Comparison of ENCODE assay signal across 18 cellular contexts in genomic region chr5:176737746-176738699, GRCh38.
DNase-seq lines count a peak whose midpoint lies in the region; ATAC-seq and TF ChIP-seq lines count a peak whose summit lies in the region.
"Had no signal": no experiment of that assay in that cellular context is flagged by ENCODE, and none has a peak within 500 bp of the region (broad histone marks: within the 10 kb centered on the region; RNA-seq: fewer than 3 reads in every experiment).

No MANE protein-coding gene starts in this region.

- ATAC-seq in T-helper 17 cell (no peak), GM18868 (IDR thresholded peaks at IDR 0.05; ENCODE audit: unreplicated experiment) (no peak)
- ATAC-seq: esophagus mucosa; mucosa of descending colon; Panc1; stimulated activated naive CD8-positive, alpha-beta T cell treated with anti-CD3 and anti-CD28 coated beads, Interleukin-15, amount 100 ng/mL, for 72 hours had no signal

- peaks cover 81% of the 10 kb centered on the region for H3K27me3 Mint-ChIP-seq in T-helper 17 cell
- peaks cover 19% of the 10 kb centered on the region for H3K27me3 Mint-ChIP-seq in glutamatergic neuron (ENCODE audit: unreplicated experiment)
- H3K27me3 Mint-ChIP-seq in activated T-helper 2 cell treated with anti-CD3 and anti-CD28 coated beads, Interferon-gamma antibody, Interleukin-2, Interleukin-4, amounts not matched to agents 10 μg/mL and 5 μg/mL and 100 μg/mL, durations not matched to agents 14 hours and 24 hours and 36 hours (ENCODE audit: low read depth), result peaks cover 44% of the 10 kb centered on the region

- H3K4me1 Mint-ChIP-seq in T-helper 17 cell (peaks cover 8% of the 10 kb centered on the region), glutamatergic neuron (ENCODE audit: low read depth, unreplicated experiment) (peaks cover 29% of the 10 kb centered on the region)
- H3K4me1 Mint-ChIP-seq in activated T-helper 2 cell treated with anti-CD3 and anti-CD28 coated beads, Interferon-gamma antibody, Interleukin-2, Interleukin-4, amounts not matched to agents 10 μg/mL and 5 μg/mL and 100 μg/mL, durations not matched to agents 14 hours and 24 hours and 36 hours (ENCODE audit: low read depth), result no peaks in the 10 kb centered on the region

- peak overlapping the region; percentile 66 for H3K4me3 Mint-ChIP-seq in T-helper 17 cell
- H3K4me3 Mint-ChIP-seq in glutamatergic neuron (ENCODE audit: unreplicated experiment), result peak overlapping the region; percentile 23
- no peak overlapping the region for H3K4me3 Mint-ChIP-seq in activated T-helper 2 cell treated with anti-CD3 and anti-CD28 coated beads, Interferon-gamma antibody, Interleukin-2, Interleukin-4, amounts not matched to agents 10 μg/mL and 5 μg/mL and 100 μg/mL, durations not matched to agents 14 hours and 24 hours and 36 hours (ENCODE audit: low read depth)
- H3K4me3 Mint-ChIP-seq: activated T-helper 1 cell treated with anti-CD3 and anti-CD28 coated beads, Interleukin-12 subunit alpha, Interleukin-12 subunit beta, Interleukin-2, Interleukin-4 antibody, amounts not matched to agents 30 ng/mL and 10 ng/mL and 1 ng/mL, durations not matched to agents 14 hours and 24 hours and 36 hours; stimulated activated naive CD8-positive, alpha-beta T cell treated with anti-CD3 and anti-CD28 coated beads, Interleukin-15, amount 100 ng/mL, for 72 hours had no signal

- TF ChIP-seq CTCF in glutamatergic neuron (IDR thresholded peaks at IDR 0.05; ENCODE audit: partially characterized antibody, unreplicated experiment) (no peak), spleen (IDR thresholded peaks at IDR 0.05 in 8 of 11, conservative IDR thresholded peaks at IDR 0.05 in 3 of 11) (no peak)

- TF ChIP-seq POLR2A in spleen (IDR thresholded peaks at IDR 0.05), result no peak

- H3K27me3 ChIP-seq in H7 (ENCODE audit: control insufficient read depth, insufficient read depth, low read length) (peaks cover 19% of the 10 kb centered on the region), spleen (replicated peaks in 1 of 7) (peaks cover 0 to 99% (median 50%) of the 10 kb centered on the region in 7 donors)

- peaks cover 8% of the 10 kb centered on the region for H3K9me3 Mint-ChIP-seq in glutamatergic neuron (ENCODE audit: unreplicated experiment)
- no peaks in the 10 kb centered on the region for H3K9me3 Mint-ChIP-seq in activated T-helper 2 cell treated with anti-CD3 and anti-CD28 coated beads, Interferon-gamma antibody, Interleukin-2, Interleukin-4, amounts not matched to agents 10 μg/mL and 5 μg/mL and 100 μg/mL, durations not matched to agents 14 hours and 24 hours and 36 hours
- H3K9me3 Mint-ChIP-seq: activated T-helper 1 cell treated with anti-CD3 and anti-CD28 coated beads, Interleukin-12 subunit alpha, Interleukin-12 subunit beta, Interleukin-2, Interleukin-4 antibody, amounts not matched to agents 30 ng/mL and 10 ng/mL and 1 ng/mL, durations not matched to agents 14 hours and 24 hours and 36 hours; stimulated activated naive CD8-positive, alpha-beta T cell treated with anti-CD3 and anti-CD28 coated beads, Interleukin-15, amount 100 ng/mL, for 72 hours had no signal

- intact Hi-C loops in spleen (cut with DNase I; ENCODE audit: low total_unique reads), result no loop called here
- intact Hi-C loops in activated T-helper 2 cell treated with anti-CD3 and anti-CD28 coated beads, Interferon-gamma antibody, Interleukin-2, Interleukin-4, amounts not matched to agents 10 μg/mL and 5 μg/mL and 100 μg/mL, durations not matched to agents 14 hours and 24 hours and 36 hours (cut with micrococcal nuclease), result no loop called here

- H3K9me3 ChIP-seq in T-helper 17 cell (ENCODE audit: control insufficient read depth, low read length, poor library complexity, severe bottlenecking), result no peaks in the 10 kb centered on the region
- H3K9me3 ChIP-seq in spleen, result no peaks in the 10 kb centered on the region
- H3K9me3 ChIP-seq: Caco-2, mucosa of descending colon, right atrium auricular region, vagina had no signal

- H3K4me1 ChIP-seq in spleen, result peaks cover 0 to 3% (median under 1%) of the 10 kb centered on the region in 6 donors
- H3K4me1 ChIP-seq: vagina had no signal

- H3K27ac Mint-ChIP-seq in T-helper 17 cell, result no peak overlapping the region
- H3K27ac Mint-ChIP-seq in glutamatergic neuron (ENCODE audit: unreplicated experiment), result no peak overlapping the region
- H3K27ac Mint-ChIP-seq in activated T-helper 2 cell treated with anti-CD3 and anti-CD28 coated beads, Interferon-gamma antibody, Interleukin-2, Interleukin-4, amounts not matched to agents 10 μg/mL and 5 μg/mL and 100 μg/mL, durations not matched to agents 14 hours and 24 hours and 36 hours, result no peak overlapping the region
- H3K27ac Mint-ChIP-seq: activated T-helper 1 cell treated with anti-CD3 and anti-CD28 coated beads, Interleukin-12 subunit alpha, Interleukin-12 subunit beta, Interleukin-2, Interleukin-4 antibody, amounts not matched to agents 30 ng/mL and 10 ng/mL and 1 ng/mL, durations not matched to agents 14 hours and 24 hours and 36 hours; stimulated activated naive CD8-positive, alpha-beta T cell treated with anti-CD3 and anti-CD28 coated beads, Interleukin-15, amount 100 ng/mL, for 72 hours had no signal

- H3K36me3 ChIP-seq in H7 (replicated peaks; ENCODE audit: control insufficient read depth, insufficient read depth, low read length) (no peaks in the 10 kb centered on the region), spleen (no peaks in the 10 kb centered on the region)
- H3K36me3 ChIP-seq: right atrium auricular region, vagina had no signal

- WGBS in spleen, 5 donors, result 77 to 86% (median 81%) methylated on average over 15 to 21 of the region's 21 CpGs

- DNase-seq in H7 (peak; percentile 18), T-helper 17 cell (no peak), glutamatergic neuron (no peak), spleen (peak; percentile 37), cerebellum (ENCODE audit: low spot score) (no peak)
- DNase-seq in activated T-helper 2 cell treated with anti-CD3 and anti-CD28 coated beads, Interferon-gamma antibody, Interleukin-2, Interleukin-4, amounts not matched to agents 10 μg/mL and 5 μg/mL and 100 μg/mL, durations not matched to agents 14 hours and 24 hours and 36 hours (ENCODE audit: low spot score), result no peak
- DNase-seq: AML-193, mucosa of descending colon, NCI-H1694, NCI-H82 had no signal

- H3K36me3 Mint-ChIP-seq in T-helper 17 cell (ENCODE audit: low read depth), result peaks cover 6% of the 10 kb centered on the region
- H3K36me3 Mint-ChIP-seq in glutamatergic neuron (ENCODE audit: unreplicated experiment), result no peaks in the 10 kb centered on the region
- H3K36me3 Mint-ChIP-seq in activated T-helper 2 cell treated with anti-CD3 and anti-CD28 coated beads, Interferon-gamma antibody, Interleukin-2, Interleukin-4, amounts not matched to agents 10 μg/mL and 5 μg/mL and 100 μg/mL, durations not matched to agents 14 hours and 24 hours and 36 hours (ENCODE audit: low read depth), result no peaks in the 10 kb centered on the region

- H3K4me3 ChIP-seq in H7 (ENCODE audit: insufficient read depth, low read depth, low read length) (no peak overlapping the region), spleen (no peak overlapping the region)
- H3K4me3 ChIP-seq: mucosa of descending colon, right atrium auricular region, vagina had no signal

- H3K27ac ChIP-seq in spleen, result no peak overlapping the region
- H3K27ac ChIP-seq: right atrium auricular region, vagina had no signal

Comparison
In these comparisons a context has a peak if more than half of its experiments do, and no peak if none do; other contexts are left out.
1. DNase-seq: peak in H7 (single experiment) and spleen (single experiment); none in T-helper 17 cell (0 of 3), glutamatergic neuron (single experiment), activated T-helper 2 cell treated with anti-CD3 and anti-CD28 coated beads, Interferon-gamma antibody, Interleukin-2, Interleukin-4, amounts not matched to agents 10 μg/mL and 5 μg/mL and 100 μg/mL, durations not matched to agents 14 hours and 24 hours and 36 hours (single experiment) and cerebellum (single experiment).